ENCODE assay signal across 18 cellular contexts in the genomic region with DNA sequence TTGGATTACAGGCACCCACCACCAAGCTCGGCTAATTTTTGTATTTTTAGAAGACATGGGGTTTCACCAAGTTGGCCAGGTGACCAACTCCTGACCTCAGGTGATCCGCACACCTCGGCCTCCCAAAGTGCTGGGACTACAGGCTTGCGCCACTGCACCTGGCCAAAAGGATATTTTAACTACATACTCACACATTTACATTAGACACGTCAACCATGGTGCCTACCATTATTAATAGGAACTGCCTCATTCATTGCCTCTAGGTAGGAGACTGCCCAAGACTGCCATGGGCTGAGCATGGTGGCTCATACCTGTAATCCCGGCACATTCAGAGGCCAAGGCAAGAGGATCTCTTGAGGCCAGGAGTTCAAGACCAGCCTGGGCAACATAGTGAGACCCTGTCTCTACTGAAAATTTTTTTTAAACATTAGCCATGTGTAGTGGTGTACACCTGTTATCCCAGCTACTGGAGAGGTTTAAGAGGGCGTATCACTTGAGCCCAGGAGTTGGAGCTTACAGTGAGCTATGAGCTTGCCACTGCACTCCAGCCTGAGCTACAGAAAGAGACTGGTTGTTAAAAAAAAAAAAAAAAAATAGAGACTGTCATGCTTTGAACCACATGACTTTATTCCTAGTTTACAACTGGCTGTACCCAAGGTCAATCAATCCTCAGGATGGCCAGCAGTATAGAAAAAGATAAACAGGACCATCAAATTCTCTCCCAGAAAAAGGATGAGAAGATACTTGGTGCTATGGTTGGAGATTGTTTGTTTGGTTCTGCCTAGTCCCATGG. TPM values are rescaled to one million over a fixed set of nuclear protein-coding genes. Genes with fewer than 3 reads are reported as not detected.
DNase-seq lines count a peak whose midpoint lies in the region; ATAC-seq and TF ChIP-seq lines count a peak whose summit lies in the region.
"Had no signal": no experiment of that assay in that cellular context is flagged by ENCODE, and none has a peak within 500 bp of the region (broad histone marks: within the 10 kb centered on the region; RNA-seq: fewer than 3 reads in every experiment).

No MANE protein-coding gene starts in this region.

- no peaks in the 10 kb centered on the region for H3K9me2 ChIP-seq in Karpas-422 (replicated peaks; ENCODE audit: insufficient read depth, low read length)

- H3K4me1 Mint-ChIP-seq in activated CD8-positive, alpha-beta T cell treated with anti-CD3 and anti-CD28 coated beads for 36 hours (ENCODE audit: low read depth): peaks cover 13% of the 10 kb centered on the region
- H3K4me1 Mint-ChIP-seq in activated CD8-positive, alpha-beta T cell treated with anti-CD3 and anti-CD28 coated beads, Interleukin-2, amount 10 ng/mL, durations not matched to agents 7 days and 5 days (ENCODE audit: low read depth): peaks cover 13% of the 10 kb centered on the region
- H3K4me1 Mint-ChIP-seq in dendritic cell treated with granulocyte-macrophage colony-stimulating factor and Interleukin-4, amounts not matched to agents 40 ng/mL and 50 ng/mL, for 4 days (ENCODE audit: low read depth): peaks cover 32% of the 10 kb centered on the region

- H2AFZ ChIP-seq in Karpas-422 (ENCODE audit: low read length) (peak overlapping the region; percentile 74; the same call in 1 of the 2 replicates), smooth muscle cell (ENCODE audit: low read depth) (no peak overlapping the region)

- H3K9ac ChIP-seq in Karpas-422 (ENCODE audit: low read length) (no peak overlapping the region), smooth muscle cell (ENCODE audit: low read depth) (peak overlapping the region; percentile 69)

- H3K36me3 Mint-ChIP-seq in activated CD8-positive, alpha-beta T cell treated with anti-CD3 and anti-CD28 coated beads for 36 hours (ENCODE audit: low read depth): no peaks in the 10 kb centered on the region
- H3K36me3 Mint-ChIP-seq in activated CD8-positive, alpha-beta T cell treated with anti-CD3 and anti-CD28 coated beads, Interleukin-2, amount 10 ng/mL, durations not matched to agents 7 days and 5 days (ENCODE audit: low read depth): no peaks in the 10 kb centered on the region
- H3K36me3 Mint-ChIP-seq in dendritic cell treated with granulocyte-macrophage colony-stimulating factor and Interleukin-4, amounts not matched to agents 40 ng/mL and 50 ng/mL, for 4 days (ENCODE audit: low read depth): no peaks in the 10 kb centered on the region

- H3F3A ChIP-seq in smooth muscle cell (ENCODE audit: low read depth): peaks cover 5% of the 10 kb centered on the region

- H3K36me3 ChIP-seq in Karpas-422 (ENCODE audit: insufficient read depth, low read length) (no peaks in the 10 kb centered on the region), smooth muscle cell (ENCODE audit: low read depth) (no peaks in the 10 kb centered on the region)
- H3K36me3 ChIP-seq: cardiac muscle cell, heart right ventricle had no signal

- no peak overlapping the region for H3K4me2 ChIP-seq in Karpas-422 (ENCODE audit: low read depth, low read length, poor library complexity, severe bottlenecking)
- H3K4me2 ChIP-seq in smooth muscle cell: peak overlapping the region; percentile 76

- no peak overlapping the region for H3K4me3 ChIP-seq in Karpas-422 (ENCODE audit: low read length)
- no peak overlapping the region for H3K4me3 ChIP-seq in smooth muscle cell
- H3K4me3 ChIP-seq: cardiac muscle cell, heart right ventricle had no signal

- no peaks in the 10 kb centered on the region for H3K9me3 Mint-ChIP-seq in activated CD8-positive, alpha-beta T cell treated with anti-CD3 and anti-CD28 coated beads for 36 hours
- H3K9me3 Mint-ChIP-seq in activated CD8-positive, alpha-beta T cell treated with anti-CD3 and anti-CD28 coated beads, Interleukin-2, amount 10 ng/mL, durations not matched to agents 7 days and 5 days (ENCODE audit: insufficient read depth): no peaks in the 10 kb centered on the region
- H3K9me3 Mint-ChIP-seq in dendritic cell treated with granulocyte-macrophage colony-stimulating factor and Interleukin-4, amounts not matched to agents 40 ng/mL and 50 ng/mL, for 4 days: no peaks in the 10 kb centered on the region
- H3K9me3 Mint-ChIP-seq: activated T-cell treated with anti-CD3 and anti-CD28 coated beads, Interleukin-2, amount 50 U/mL, for 4 hours; CD4-positive, alpha-beta T cell; stimulated activated naive CD8-positive, alpha-beta T cell treated with anti-CD3 and anti-CD28 coated beads, Interleukin-15, amount 100 ng/mL, for 72 hours had no signal

- H3K4me3 Mint-ChIP-seq in activated CD8-positive, alpha-beta T cell treated with anti-CD3 and anti-CD28 coated beads for 36 hours: no peak overlapping the region
- H3K4me3 Mint-ChIP-seq in activated CD8-positive, alpha-beta T cell treated with anti-CD3 and anti-CD28 coated beads, Interleukin-2, amount 10 ng/mL, durations not matched to agents 7 days and 5 days: no peak overlapping the region
- H3K4me3 Mint-ChIP-seq in dendritic cell treated with granulocyte-macrophage colony-stimulating factor and Interleukin-4, amounts not matched to agents 40 ng/mL and 50 ng/mL, for 4 days: no peak overlapping the region
- H3K4me3 Mint-ChIP-seq: activated T-cell treated with anti-CD3 and anti-CD28 coated beads, Interleukin-2, amount 50 U/mL, for 4 hours; CD4-positive, alpha-beta T cell; neural crest cell; stimulated activated naive CD8-positive, alpha-beta T cell treated with anti-CD3 and anti-CD28 coated beads, Interleukin-15, amount 100 ng/mL, for 72 hours had no signal

- H3K9me3 ChIP-seq in Karpas-422 (ENCODE audit: low read length) (no peaks in the 10 kb centered on the region), smooth muscle cell (replicated peaks; ENCODE audit: low read depth) (no peaks in the 10 kb centered on the region)
- H3K9me3 ChIP-seq: heart right ventricle had no signal

- H3K79me2 ChIP-seq in Karpas-422 (ENCODE audit: low read length) (no peaks in the 10 kb centered on the region), smooth muscle cell (ENCODE audit: low read depth) (no peaks in the 10 kb centered on the region)

- DNase-seq in activated CD8-positive, alpha-beta T cell treated with anti-CD3 and anti-CD28 coated beads for 36 hours: no peak
- DNase-seq in activated CD8-positive, alpha-beta T cell treated with anti-CD3 and anti-CD28 coated beads, Interleukin-2, amount 10 ng/mL, durations not matched to agents 7 days and 5 days: no peak
- DNase-seq in Karpas-422 (no peak), smooth muscle cell (lab: John Stamatoyannopoulos, UW; ENCODE audit: unreplicated experiment) (no peak), cerebellar nuclear complex (lab: John Stamatoyannopoulos, UW) (no peak), mesenteric fat pad (ENCODE audit: low spot score) (no peak)
- DNase-seq: activated T-cell treated with anti-CD3 and anti-CD28 coated beads, Interleukin-2, amount 50 U/mL, for 4 hours; CD4-positive, alpha-beta T cell; effector CD8-positive, alpha-beta T cell; NCI-H1930; NCI-H524 had no signal

- H3K27ac ChIP-seq in Karpas-422 (ENCODE audit: low read length) (no peak overlapping the region), smooth muscle cell (ENCODE audit: low read depth) (peak overlapping the region; percentile 82)

- CTCF ChIA-PET in activated CD8-positive, alpha-beta T cell treated with anti-CD3 and anti-CD28 coated beads for 36 hours (lab: Charles Lee): no interaction called here
- CTCF ChIA-PET in activated CD8-positive, alpha-beta T cell treated with anti-CD3 and anti-CD28 coated beads, Interleukin-2, amount 10 ng/mL, durations not matched to agents 7 days and 5 days (lab: Charles Lee): interaction anchor here (0.6 to 1.0 kb wide), 2 partner anchors 21 to 404 kb away, joined by 3 read pairs; no protein-coding TSS in a partner anchor

- H3K27me3 ChIP-seq in Karpas-422 (ENCODE audit: low read length) (no peaks in the 10 kb centered on the region), smooth muscle cell (ENCODE audit: low read depth) (no peaks in the 10 kb centered on the region)
- H3K27me3 ChIP-seq: cardiac muscle cell, heart right ventricle had no signal

- intact Hi-C loops in activated CD8-positive, alpha-beta T cell treated with anti-CD3 and anti-CD28 coated beads for 36 hours (cut with micrococcal nuclease): no loop called here
- intact Hi-C loops in dendritic cell treated with granulocyte-macrophage colony-stimulating factor and Interleukin-4, amounts not matched to agents 40 ng/mL and 50 ng/mL, for 4 days (cut with micrococcal nuclease): loop anchor here (2.0 kb wide), 1 partner anchor 31 kb away; a partner anchor contains a TSS

- H3K27me3 Mint-ChIP-seq in activated CD8-positive, alpha-beta T cell treated with anti-CD3 and anti-CD28 coated beads for 36 hours: no peaks in the 10 kb centered on the region
- peaks cover 4% of the 10 kb centered on the region for H3K27me3 Mint-ChIP-seq in activated CD8-positive, alpha-beta T cell treated with anti-CD3 and anti-CD28 coated beads, Interleukin-2, amount 10 ng/mL, durations not matched to agents 7 days and 5 days (ENCODE audit: low read depth)
- no peaks in the 10 kb centered on the region for H3K27me3 Mint-ChIP-seq in dendritic cell treated with granulocyte-macrophage colony-stimulating factor and Interleukin-4, amounts not matched to agents 40 ng/mL and 50 ng/mL, for 4 days
- H3K27me3 Mint-ChIP-seq: activated CD4-positive, alpha-beta T cell treated with anti-CD3 and anti-CD28 coated beads, Interleukin-2, amount 10 ng/mL, durations not matched to agents 24 days and 14 days; CD4-positive, alpha-beta T cell; stimulated activated naive CD8-positive, alpha-beta T cell treated with anti-CD3 and anti-CD28 coated beads, Interleukin-15, amount 100 ng/mL, for 72 hours had no signal

- 98% methylated on average over 7 of the region's 7 CpGs for WGBS in smooth muscle cell (ENCODE audit: low lambda C conversion rate)

- TF ChIP-seq CTCF in activated CD8-positive, alpha-beta T cell treated with anti-CD3 and anti-CD28 coated beads for 36 hours (IDR thresholded peaks at IDR 0.05): no peak
- no peak for TF ChIP-seq CTCF in smooth muscle cell (IDR thresholded peaks at IDR 0.05; ENCODE audit: borderline replicate concordance, insufficient read depth, poor library complexity, severe bottlenecking)

- H3K27ac Mint-ChIP-seq in activated CD8-positive, alpha-beta T cell treated with anti-CD3 and anti-CD28 coated beads for 36 hours: peak overlapping the region; percentile 7
- H3K27ac Mint-ChIP-seq in activated CD8-positive, alpha-beta T cell treated with anti-CD3 and anti-CD28 coated beads, Interleukin-2, amount 10 ng/mL, durations not matched to agents 7 days and 5 days: no peak overlapping the region
- peak overlapping the region; percentile 89 for H3K27ac Mint-ChIP-seq in dendritic cell treated with granulocyte-macrophage colony-stimulating factor and Interleukin-4, amounts not matched to agents 40 ng/mL and 50 ng/mL, for 4 days
- H3K27ac Mint-ChIP-seq: CD4-positive, alpha-beta T cell had no signal

- H3K4me1 ChIP-seq in Karpas-422 (ENCODE audit: low read length) (peaks cover 12% of the 10 kb centered on the region), smooth muscle cell (ENCODE audit: low read depth) (peaks cover 26% of the 10 kb centered on the region)

- POLR2A ChIA-PET in activated CD8-positive, alpha-beta T cell treated with anti-CD3 and anti-CD28 coated beads for 36 hours (lab: Charles Lee): interaction anchor here (0.6 kb wide), 1 partner anchor 263 kb away, joined by 3 read pairs; no protein-coding TSS in a partner anchor
- POLR2A ChIA-PET in activated CD8-positive, alpha-beta T cell treated with anti-CD3 and anti-CD28 coated beads, Interleukin-2, amount 10 ng/mL, durations not matched to agents 7 days and 5 days (lab: Charles Lee): no interaction called here

- H4K20me1 ChIP-seq in Karpas-422 (ENCODE audit: insufficient read depth, low read depth, low read length) (no peaks in the 10 kb centered on the region), smooth muscle cell (ENCODE audit: low read depth) (no peaks in the 10 kb centered on the region)

- no peak for ATAC-seq in activated CD8-positive, alpha-beta T cell treated with anti-CD3 and anti-CD28 coated beads for 36 hours
- no peak for ATAC-seq in activated CD8-positive, alpha-beta T cell treated with anti-CD3 and anti-CD28 coated beads, Interleukin-2, amount 10 ng/mL, durations not matched to agents 7 days and 5 days
- ATAC-seq in GM19463 (IDR thresholded peaks at IDR 0.05; ENCODE audit: unreplicated experiment): no peak

RNA-seq across cellular contexts. Expression of a gene that starts 31.1 kb away (rescaled TPM):
- total RNA-seq in activated CD8-positive, alpha-beta T cell treated with anti-CD3 and anti-CD28 coated beads for 36 hours: 10 to 100 TPM; 19.3 to 20.0 TPM
- 10 to 100 TPM; 26.1 to 26.5 TPM for total RNA-seq in activated CD8-positive, alpha-beta T cell treated with anti-CD3 and anti-CD28 coated beads, Interleukin-2, amount 10 ng/mL, durations not matched to agents 7 days and 5 days
- 22.8 and 30.3 TPM in 2 replicates for total RNA-seq in Karpas-422 (2014; rRNA removed; shearing (Covaris generic); ENCODE audit: low replicate concordance)
- total RNA-seq in smooth muscle cell (26.7 and 28.2 TPM in 2 replicates), mesenteric fat pad (29.0 TPM)
- polyA plus RNA-seq in smooth muscle cell: 2.7 and 5.1 TPM in 2 replicates
